In genomic region chr3:48130321-48130881, GRCh38 we compare ENCODE assay signal across 8 cellular contexts. TPM values are rescaled to one million over a fixed set of nuclear protein-coding genes. Genes with fewer than 3 reads are reported as not detected.
DNase-seq lines count a peak whose midpoint lies in the region; ATAC-seq and TF ChIP-seq lines count a peak whose summit lies in the region.
"Had no signal": no experiment of that assay in that cellular context is flagged by ENCODE, and none has a peak within 500 bp of the region (broad histone marks: within the 10 kb centered on the region; RNA-seq: fewer than 3 reads in every experiment).

No MANE protein-coding gene starts in this region.

- no peaks in the 10 kb centered on the region for H3K9me3 Mint-ChIP-seq in nephron progenitor cell
- no peaks in the 10 kb centered on the region for H3K9me3 Mint-ChIP-seq in natural killer cell treated with Interleukin-12 subunit alpha and Interleukin-12 subunit beta and Interleukin-15 and Interleukin-18, amount 100 ng/mL, for 72 hours
- no peaks in the 10 kb centered on the region for H3K9me3 Mint-ChIP-seq in T-cell

- TF ChIP-seq POLR2A in uterus (IDR thresholded peaks at IDR 0.05), result no peak

- peaks cover 20% of the 10 kb centered on the region for H3K4me1 Mint-ChIP-seq in nephron progenitor cell
- no peaks in the 10 kb centered on the region for H3K4me1 Mint-ChIP-seq in natural killer cell treated with Interleukin-12 subunit alpha and Interleukin-12 subunit beta and Interleukin-15 and Interleukin-18, amount 100 ng/mL, for 72 hours (ENCODE audit: low read depth in 2 of 2)
- H3K4me1 Mint-ChIP-seq in T-cell, result no peaks in the 10 kb centered on the region

- POLR2A ChIA-PET in T-cell (lab: Charles Lee), result no interaction called here

- H3K4me1 ChIP-seq in uterus, result no peaks in the 10 kb centered on the region

- DNase-seq in SK-N-DZ (ENCODE audit: low spot score), result peak; percentile 58
- peak; percentile 93 for DNase-seq in fibroblast of villous mesenchyme (ENCODE audit: low read depth)
- no peak for DNase-seq in nephron progenitor cell
- peak; percentile 56 to 76 for DNase-seq in uterus
- DNase-seq in NCI-H446 (lab: John Stamatoyannopoulos, UW), result no peak
- no peak for DNase-seq in natural killer cell treated with Interleukin-12 subunit alpha and Interleukin-12 subunit beta and Interleukin-15 and Interleukin-18, amount 100 ng/mL, for 72 hours (ENCODE audit: low spot score)
- no peak for DNase-seq in T-cell

- CTCF ChIA-PET in T-cell (lab: Charles Lee), result interaction anchor here in 1 of 2 donors (0.6 kb wide), 1 partner anchor 20 kb away, joined by 3 read pairs; no protein-coding TSS in a partner anchor

- no peaks in the 10 kb centered on the region for H3K36me3 ChIP-seq in uterus
- H3K36me3 ChIP-seq: neutrophil had no signal

- peak overlapping the region; percentile 85 for H3K27ac Mint-ChIP-seq in nephron progenitor cell
- no peak overlapping the region for H3K27ac Mint-ChIP-seq in natural killer cell treated with Interleukin-12 subunit alpha and Interleukin-12 subunit beta and Interleukin-15 and Interleukin-18, amount 100 ng/mL, for 72 hours
- H3K27ac Mint-ChIP-seq in T-cell, result no peak overlapping the region

- H3K9me3 ChIP-seq in uterus, result no peaks in the 10 kb centered on the region
- H3K9me3 ChIP-seq: neutrophil had no signal

- H3K36me3 Mint-ChIP-seq in nephron progenitor cell (ENCODE audit: low read depth) (no peaks in the 10 kb centered on the region), T-cell (no peaks in the 10 kb centered on the region)
- H3K36me3 Mint-ChIP-seq in natural killer cell treated with Interleukin-12 subunit alpha and Interleukin-12 subunit beta and Interleukin-15 and Interleukin-18, amount 100 ng/mL, for 72 hours, result no peaks in the 10 kb centered on the region

- H3K27me3 ChIP-seq in uterus, result no peaks in the 10 kb centered on the region
- H3K27me3 ChIP-seq: neutrophil had no signal

- H3K27ac ChIP-seq in uterus, result peak overlapping the region; percentile 72 to 80
- H3K27ac ChIP-seq: neutrophil had no signal

- no peak for TF ChIP-seq CTCF in fibroblast of villous mesenchyme (IDR thresholded peaks at IDR 0.05; ENCODE audit: insufficient read depth, low read depth, low read length)
- TF ChIP-seq CTCF in nephron progenitor cell (IDR thresholded peaks at IDR 0.05), result no peak
- TF ChIP-seq CTCF in uterus (IDR thresholded peaks at IDR 0.05), result no peak

- H3K4me3 Mint-ChIP-seq in nephron progenitor cell, result no peak overlapping the region
- H3K4me3 Mint-ChIP-seq in natural killer cell treated with Interleukin-12 subunit alpha and Interleukin-12 subunit beta and Interleukin-15 and Interleukin-18, amount 100 ng/mL, for 72 hours, result no peak overlapping the region
- H3K4me3 Mint-ChIP-seq in T-cell, result no peak overlapping the region

- H3K4me3 ChIP-seq in fibroblast of villous mesenchyme (ENCODE audit: low read depth, low read length) (no peak overlapping the region), uterus (no peak overlapping the region)

- ATAC-seq in natural killer cell treated with Interleukin-12 subunit alpha and Interleukin-12 subunit beta and Interleukin-15 and Interleukin-18, amount 100 ng/mL, for 72 hours, result no peak
- no peak for ATAC-seq in T-cell (replicated peaks in 1 of 4)

- intact Hi-C loops in uterus (cut with DNase I; ENCODE audit: low total_unique reads), result no loop called here

- H3K27me3 Mint-ChIP-seq in nephron progenitor cell (ENCODE audit: low read depth, poor library complexity) (peaks cover 1% of the 10 kb centered on the region), T-cell (no peaks in the 10 kb centered on the region)
- no peaks in the 10 kb centered on the region for H3K27me3 Mint-ChIP-seq in natural killer cell treated with Interleukin-12 subunit alpha and Interleukin-12 subunit beta and Interleukin-15 and Interleukin-18, amount 100 ng/mL, for 72 hours

RNA-seq across cellular contexts. Expression of gene CDC25A, which starts 57.8 kb away (rescaled TPM):
- polyA plus RNA-seq in SK-N-DZ (2014; cell fraction: cytosol; rRNA removed), result 40.2 and 82.8 TPM in 2 replicates
- polyA plus RNA-seq in SK-N-DZ (2014; cell fraction: nucleus; rRNA removed), result 27.2 and 36.6 TPM in 2 replicates
- total RNA-seq in fibroblast of villous mesenchyme (8.7 and 9.9 TPM in 2 replicates), uterus (10 to 100 TPM in 1 of 4 donors, under 1 TPM in 1, not detected in 2; 0.67 to 10.5 TPM), T-cell (1 to 10 TPM in 1 of 5 donors, under 1 TPM in 4; 0.28 to 1.1 (median 0.44) TPM)
- total RNA-seq in natural killer cell treated with Interleukin-12 subunit alpha and Interleukin-12 subunit beta and Interleukin-15 and Interleukin-18, amount 100 ng/mL, for 72 hours, result 10 to 100 TPM; 35.8 to 76.7 TPM

Comparison
In these comparisons a context has a peak if more than half of its experiments do, and no peak if none do; other contexts are left out.
1. DNase-seq: peak in SK-N-DZ (single experiment), fibroblast of villous mesenchyme (single experiment) and uterus (2 of 2); none in nephron progenitor cell (single experiment), NCI-H446 (0 of 2), natural killer cell treated with Interleukin-12 subunit alpha and Interleukin-12 subunit beta and Interleukin-15 and Interleukin-18, amount 100 ng/mL, for 72 hours (single experiment) and T-cell (0 of 34).